ENCODE assay signal across 11 cellular contexts in genomic region chr12:32419520-32419960, GRCh38. TPM values are rescaled to one million over a fixed set of nuclear protein-coding genes. Genes with fewer than 3 reads are reported as not detected.
DNase-seq lines count a peak whose midpoint lies in the region; ATAC-seq and TF ChIP-seq lines count a peak whose summit lies in the region.
"Had no signal": no experiment of that assay in that cellular context is flagged by ENCODE, and none has a peak within 500 bp of the region (broad histone marks: within the 10 kb centered on the region; RNA-seq: fewer than 3 reads in every experiment).

No MANE protein-coding gene starts in this region.

- in situ Hi-C loops in mammary epithelial cell (cut with MboI; ENCODE audit: low sequenced_read_pairs in 2 of 2), result no loop called here

- intact Hi-C loops in mammary epithelial cell (cut with micrococcal nuclease), result no loop called here
- intact Hi-C loops in mucosa of descending colon (cut with DNase I, micrococcal nuclease), result no loop called here

- no peak overlapping the region for H3K9ac ChIP-seq in mammary epithelial cell (ENCODE audit: insufficient read depth, low read length)

- dilution Hi-C loops in mammary epithelial cell (cut with HindIII; ENCODE audit: low sequenced_read_pairs), result no loop called here

- H3K27ac ChIP-seq in mammary epithelial cell (ENCODE audit: insufficient read depth, low read depth, low read length), result no peak overlapping the region
- H3K27ac ChIP-seq: coronary artery had no signal

- H3K4me2 ChIP-seq in mammary epithelial cell (ENCODE audit: insufficient read depth, low read depth, low read length), result peak overlapping the region; percentile 5

- no peaks in the 10 kb centered on the region for H3K27me3 ChIP-seq in mammary epithelial cell (ENCODE audit: insufficient read depth, low read length)

- DNase-seq in Daoy (ENCODE audit: low read depth) (peak; percentile 34), mammary epithelial cell (peak; percentile 27), mucosa of descending colon (no peak), NCI-H345 treated with DMSO at 0.1 percent for 48 hours (lab: John Stamatoyannopoulos, UW; ENCODE audit: unreplicated experiment) (no peak), NCI-H1436 treated with DMSO at 0.1 percent for 48 hours (lab: John Stamatoyannopoulos, UW) (no peak), T-helper 9 cell (no peak)
- DNase-seq: DMS 273 treated with DMSO at 0.1 percent for 48 hours; stimulated activated CD4-positive, alpha-beta T cell treated with anti-CD3 and anti-CD28 coated beads, Interleukin-15, amount 100 ng/mL, for 24 hours had no signal

- no peaks in the 10 kb centered on the region for H3K9me3 ChIP-seq in mammary epithelial cell (replicated peaks; ENCODE audit: insufficient read depth, low read length)
- no peaks in the 10 kb centered on the region for H3K9me3 ChIP-seq in mucosa of descending colon

- H3K4me1 ChIP-seq in mammary epithelial cell (ENCODE audit: insufficient read depth, low read length) (peaks cover 21% of the 10 kb centered on the region), mucosa of descending colon (ENCODE audit: low read depth) (peaks cover 5% of the 10 kb centered on the region)

- H2AFZ ChIP-seq in mammary epithelial cell (ENCODE audit: low read depth, low read length), result no peak overlapping the region

- H3K4me3 ChIP-seq in mammary epithelial cell (replicated peaks in 1 of 3; ENCODE audit: insufficient read depth in 1 of 3, low read depth in 2 of 3, low read length in 3 of 3) (no peak overlapping the region), mucosa of descending colon (no peak overlapping the region)
- H3K4me3 ChIP-seq: coronary artery had no signal

- WGBS in mammary epithelial cell (ENCODE audit: low coverage, missing lambda C conversion rate), result 24% methylated on average over 2 of the region's 2 CpGs

- TF ChIP-seq CTCF in mammary epithelial cell (conservative IDR thresholded peaks at IDR 0.05 in 1 of 2, IDR thresholded peaks at IDR 0.05 in 1 of 2; ENCODE audit: extremely low read depth in 1 of 2, insufficient read depth in 1 of 2, low read depth in 1 of 2, low read length in 2 of 2) (no peak), mucosa of descending colon (IDR thresholded peaks at IDR 0.05) (no peak)

- H3K79me2 ChIP-seq in mammary epithelial cell (ENCODE audit: insufficient read depth, low read length), result peaks cover 97% of the 10 kb centered on the region

- no TSS peak for BruUV-seq in mammary epithelial cell (replicated peaks; lab: Mats Ljungman, UMichigan)

- CTCF ChIA-PET in mammary epithelial cell (lab: Charles Lee; ENCODE audit: low non-redundant PET), result no interaction called here

- peak; percentile 50 for ATAC-seq in HG03520 (IDR thresholded peaks at IDR 0.05; ENCODE audit: unreplicated experiment)
- peak; percentile 27 for ATAC-seq in mucosa of descending colon
- ATAC-seq in GM18909 (IDR thresholded peaks at IDR 0.05; ENCODE audit: poor library complexity, unreplicated experiment), result no peak

- peaks cover 3% of the 10 kb centered on the region for H4K20me1 ChIP-seq in mammary epithelial cell (ENCODE audit: insufficient read depth, low read length)

- H3K36me3 ChIP-seq in mammary epithelial cell (ENCODE audit: insufficient read depth, low read length) (peaks cover 4% of the 10 kb centered on the region), mucosa of descending colon (ENCODE audit: low read depth) (no peaks in the 10 kb centered on the region)

RNA-seq across cellular contexts. Expression of gene FGD4, which starts 20.2 kb away (rescaled TPM):
- 4.3 and 5.2 TPM in 2 replicates for total RNA-seq in Daoy (2014; rRNA removed; shearing (Covaris generic))
- total RNA-seq in mammary epithelial cell (10 to 100 TPM; 20.8 to 35.3 TPM), mucosa of descending colon (10 to 100 TPM; 31.5 to 66.7 (median 51.7) TPM)
- polyA plus RNA-seq in mammary epithelial cell, result 11.1 TPM
- polyA minus RNA-seq in mammary epithelial cell, result 62.7 TPM

Comparison
In these comparisons a context has a peak if more than half of its experiments do, and no peak if none do; other contexts are left out.
1. DNase-seq: peak in Daoy (single experiment) and mammary epithelial cell (single experiment); none in mucosa of descending colon (0 of 3), NCI-H345 treated with DMSO at 0.1 percent for 48 hours (single experiment), NCI-H1436 treated with DMSO at 0.1 percent for 48 hours (single experiment) and T-helper 9 cell (single experiment).